1 cellular context compared by ENCODE assay signal in genomic region chr10:11245981-11246590, GRCh38.
A peak's percentile ranks its signal among the peaks of the same experiment; 100 is the strongest.
TF ChIP-seq lines count a peak whose summit lies in the region.

No MANE protein-coding gene starts in this region.

TF ChIP-seq in K562, 482 proteins besides CTCF, POLR2A, EP300 and RAD21 (continued from another document):
- no peak for TF ChIP-seq VEZF1 (CRISPR knock-in tag; IDR thresholded peaks at IDR 0.05)
- 0 out of 2 replicates have a peak, but pooled peaks have one; percentile 27 for TF ChIP-seq TRIM28 (IDR thresholded peaks at IDR 0.05)
- peak; percentile 21; the same call in 1 of the 2 replicates for TF ChIP-seq ZNF316 (IDR thresholded peaks at IDR 0.05)
- no peak for TF ChIP-seq ZNF280B (CRISPR knock-in tag; IDR thresholded peaks at IDR 0.05)
- no peak for TF ChIP-seq ZNF133 (CRISPR knock-in tag; IDR thresholded peaks at IDR 0.05)
- no peak for TF ChIP-seq DMBX1 (CRISPR knock-in tag; IDR thresholded peaks at IDR 0.05; ENCODE audit: borderline replicate concordance)
